14 cellular contexts compared by ENCODE assay signal in genomic region chr7:20508109-20508508, GRCh38.
DNase-seq lines count a peak whose midpoint lies in the region; ATAC-seq, FAIRE-seq and TF ChIP-seq lines count a peak whose summit lies in the region.
"Had no signal": no experiment of that assay in that cellular context is flagged by ENCODE, and none has a peak within 500 bp of the region (broad histone marks: within the 10 kb centered on the region; RNA-seq: fewer than 3 reads in every experiment).

No MANE protein-coding gene starts in this region.

- SMC1A ChIA-PET in GM12878 (lab: Charles Lee; ENCODE audit: uncharacterized antibody, unreplicated experiment), result no interaction called here

- H3K36me3 ChIP-seq in GM12878 (ENCODE audit: control insufficient read depth in 2 of 2, insufficient read depth in 2 of 2, low read length in 1 of 2), result no peaks in the 10 kb centered on the region
- no peaks in the 10 kb centered on the region for H3K36me3 ChIP-seq in lung (ENCODE audit: control insufficient read depth in 2 of 2, insufficient read depth in 2 of 2, low read length in 2 of 2)

- no peak for TF ChIP-seq POLR2A in GM12878 (IDR thresholded peaks at IDR 0.05; ENCODE audit: low read depth, low read length)

- RAD21 ChIA-PET in GM12878 (lab: Charles Lee; ENCODE audit: unreplicated experiment), result no interaction called here

- 0 out of 2 replicates have a peak, but pooled peaks have one; percentile 8 for TF ChIP-seq RAD21 in GM12878 (IDR thresholded peaks at IDR 0.05; ENCODE audit: insufficient read depth, low read depth, low read length)

- no peak for TF ChIP-seq EP300 in GM12878 (IDR thresholded peaks at IDR 0.05; ENCODE audit: borderline replicate concordance in 1 of 2, control insufficient read depth in 1 of 2, low read depth in 2 of 2, low read length in 2 of 2)

- intact Hi-C loops in GM12878 (cut with micrococcal nuclease; ENCODE audit: unreplicated experiment) (no loop called here), head of caudate nucleus (cut with DNase I) (no loop called here)

- H2AFZ ChIP-seq in GM12878 (ENCODE audit: control insufficient read depth, low read depth, low read length), result no peak overlapping the region

- ATAC-seq in GM12878 (no peak), lung (ENCODE audit: insufficient read depth, low FRiP score) (peak; percentile 34)
- ATAC-seq: activated CD8-positive, alpha-beta T cell treated with anti-CD3 and anti-CD28 coated beads for 36 hours; natural killer cell treated with Interleukin-12 subunit alpha and Interleukin-12 subunit beta and Interleukin-15 and Interleukin-18, amount 100 ng/mL, for 72 hours had no signal

- H3K9ac ChIP-seq in GM12878 (ENCODE audit: control insufficient read depth, insufficient read depth, low read length), result no peak overlapping the region

- peak; percentile 13 for FAIRE-seq in GM12878 (lab: Jason Lieb, UNC)
- no peak for FAIRE-seq in D721Med (lab: Jason Lieb, UNC)
- FAIRE-seq: GM12891, islet of Langerhans had no signal

- no peaks in the 10 kb centered on the region for H3K79me2 ChIP-seq in GM12878 (ENCODE audit: control insufficient read depth, insufficient read depth, low read length)

- 50% methylated on average over 4 of the region's 4 CpGs for WGBS in GM12878 (ENCODE audit: insufficient coverage, insufficient replicate concordance, low lambda C conversion rate, missing lambda C conversion rate)
- 60 to 65% methylated on average over 4 of the region's 4 CpGs for WGBS in lung, 2 donors

- H3K9me3 ChIP-seq in GM12878 (replicated peaks; ENCODE audit: control insufficient read depth, insufficient read depth, low read length) (no peaks in the 10 kb centered on the region), lung (ENCODE audit: control insufficient read depth in 2 of 2, insufficient read depth in 1 of 2, low read length in 1 of 2) (no peaks in the 10 kb centered on the region)

- in situ Hi-C loops in GM12878 (cut with MboI), result no loop called here

- BruUV-seq in GM12878 (replicated peaks; lab: Mats Ljungman, UMichigan), result no TSS peak

- H3K4me3 ChIP-seq in GM12878, result no peak overlapping the region
- H3K4me3 ChIP-seq in lung, result no peak overlapping the region

- H3K4me2 ChIP-seq in GM12878 (ENCODE audit: control insufficient read depth, insufficient read depth), result no peak overlapping the region

- no peaks in the 10 kb centered on the region; a peak in 1 of 4 replicates for H3K27me3 ChIP-seq in GM12878 (replicated peaks in 1 of 2; ENCODE audit: control insufficient read depth in 2 of 2, insufficient read depth in 2 of 2, low read length in 1 of 2)
- no peaks in the 10 kb centered on the region for H3K27me3 ChIP-seq in lung (ENCODE audit: control insufficient read depth, insufficient read depth)

- CTCF ChIA-PET in GM12878 (lab: Yijun Ruan, JAX), result no interaction called here

- H3K27ac ChIP-seq in GM12878 (ENCODE audit: control insufficient read depth, insufficient read depth), result no peak overlapping the region
- H3K27ac ChIP-seq in lung (ENCODE audit: low read depth in 1 of 2, low read length in 1 of 2), result no peak overlapping the region

- H3K4me1 ChIP-seq in GM12878 (ENCODE audit: control insufficient read depth, insufficient read depth, low read length) (no peaks in the 10 kb centered on the region), lung (ENCODE audit: control insufficient read depth in 2 of 2, insufficient read depth in 2 of 2, low read length in 2 of 2) (no peaks in the 10 kb centered on the region)

- H4K20me1 ChIP-seq in GM12878 (ENCODE audit: control insufficient read depth, insufficient read depth), result no peaks in the 10 kb centered on the region

- POLR2A ChIA-PET in GM12878 (lab: Charles Lee), result no interaction called here

- TF ChIP-seq CTCF in GM12878 (IDR thresholded peaks at IDR 0.05 in 2 of 3, conservative IDR thresholded peaks at IDR 0.05 in 1 of 3; ENCODE audit: control insufficient read depth in 2 of 3, extremely low read depth in 1 of 3, insufficient read depth in 1 of 3, low read depth in 3 of 3, low read length in 3 of 3) (no peak), lung (IDR thresholded peaks at IDR 0.05; ENCODE audit: control extremely low read depth, extremely low read depth) (no peak), D721Med (IDR thresholded peaks at IDR 0.05; ENCODE audit: insufficient read depth, missing control alignments) (no peak)

- DNase-seq in HCEC 1CT (peak; percentile 24), MV-4-11 (lab: John Stamatoyannopoulos, UW) (peak; percentile 96), GM12878 (ENCODE audit: low read depth, low spot score) (no peak), lung (ENCODE audit: low spot score) (no peak), D721Med (ENCODE audit: insufficient read length, low spot score) (no peak), head of caudate nucleus (no peak), AG08395 (ENCODE audit: low spot score) (no peak)
- DNase-seq: activated CD8-positive, alpha-beta T cell treated with anti-CD3 and anti-CD28 coated beads for 36 hours; activated naive CD4-positive, alpha-beta T cell treated with Interleukin-2 at 50 U/mL for 16 hours; NCI-H510A; T-helper 1 cell had no signal

TF ChIP-seq in GM12878, 131 proteins besides CTCF, POLR2A, EP300 and RAD21:
- no peak for TF ChIP-seq USF1 (IDR thresholded peaks at IDR 0.05; ENCODE audit: borderline replicate concordance, extremely low read length, insufficient read depth, low read depth, low read length)
- TF ChIP-seq ZNF384 (IDR thresholded peaks at IDR 0.05; ENCODE audit: borderline replicate concordance, low read depth, low read length), result no peak
- TF ChIP-seq TCF12 (IDR thresholded peaks at IDR 0.05; ENCODE audit: low read depth, low read length), result no peak
- TF ChIP-seq JUNB (IDR thresholded peaks at IDR 0.05), result no peak
- TF ChIP-seq FOXM1 (IDR thresholded peaks at IDR 0.05; ENCODE audit: low read depth, low read length), result no peak
- TF ChIP-seq BHLHE40 (IDR thresholded peaks at IDR 0.05; ENCODE audit: borderline replicate concordance in 1 of 2, low read depth in 2 of 2, low read length in 1 of 2), result no peak
- TF ChIP-seq HDAC6 (IDR thresholded peaks at IDR 0.05; ENCODE audit: unreplicated experiment), result no peak
- no peak for TF ChIP-seq SMAD5 (IDR thresholded peaks at IDR 0.05; ENCODE audit: low read depth)
- no peak for TF ChIP-seq STAT3 (IDR thresholded peaks at IDR 0.05; ENCODE audit: low read depth, low read length)
- TF ChIP-seq NRF1 (conservative IDR thresholded peaks at IDR 0.05; ENCODE audit: low read depth, low read length), result no peak
- TF ChIP-seq LARP7 (IDR thresholded peaks at IDR 0.05), result no peak

Comparison
In these comparisons a context has a peak if more than half of its experiments do, and no peak if none do; other contexts are left out.
1. DNase-seq: peak in HCEC 1CT (single experiment) and MV-4-11 (single experiment); none in GM12878 (single experiment), lung (single experiment), D721Med (single experiment), head of caudate nucleus (0 of 42) and AG08395 (single experiment).